ENCODE assay signal across 8 cellular contexts in the genomic region with DNA sequence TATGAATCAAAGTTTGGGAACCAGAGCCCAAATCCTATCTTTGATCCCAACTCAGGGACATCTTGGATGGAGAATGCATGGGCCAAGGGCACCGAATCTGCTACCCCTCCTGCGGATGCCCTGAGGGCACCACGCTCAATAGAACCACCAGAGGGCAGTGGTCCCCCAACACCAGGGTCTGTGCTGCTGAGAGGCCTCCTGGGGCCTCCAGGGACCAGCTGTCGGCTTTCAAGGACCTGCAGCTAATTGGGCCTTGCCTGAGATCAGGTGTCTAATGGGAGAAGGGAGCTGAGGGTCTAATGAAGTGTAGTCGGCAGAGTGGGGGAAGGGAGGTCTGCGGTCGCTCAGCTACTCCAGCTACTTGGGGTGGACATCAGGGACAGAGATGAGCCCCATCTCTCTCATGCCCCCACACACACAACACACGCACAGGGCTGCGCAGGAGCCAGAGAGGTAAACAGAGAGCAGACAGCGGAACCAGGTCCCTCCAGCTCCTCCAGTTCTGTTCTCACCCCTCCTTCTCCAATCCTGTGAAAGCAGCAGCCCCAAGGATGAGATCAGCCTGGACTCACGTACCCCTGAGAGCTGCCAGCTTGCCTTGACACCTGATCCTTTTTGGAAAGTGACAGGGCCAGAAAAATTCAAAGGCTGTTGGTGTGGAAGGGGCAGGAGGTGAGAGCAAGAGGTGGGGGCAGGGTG. TPM values are rescaled to one million over a fixed set of nuclear protein-coding genes. Genes with fewer than 3 reads are reported as not detected.
DNase-seq lines count a peak whose midpoint lies in the region; ATAC-seq and TF ChIP-seq lines count a peak whose summit lies in the region.

No MANE protein-coding gene starts in this region.

- peaks cover 0 to 78% (median 30%) of the 10 kb centered on the region in 3 donors for H3K36me3 Mint-ChIP-seq in naive thymus-derived CD8-positive, alpha-beta T cell
- peaks cover 73 to 91% of the 10 kb centered on the region in 2 donors for H3K36me3 Mint-ChIP-seq in stimulated activated naive B cell treated with anti-CD40 and anti-IgM and Interleukin-4, amounts not matched to agents 10 μg/mL and 1 μg/mL and 100 μg/mL, for 72 hours

- no peak for TF ChIP-seq POLR2A in esophagus muscularis mucosa (IDR thresholded peaks at IDR 0.05; ENCODE audit: low read depth)

- no peaks in the 10 kb centered on the region for H3K27me3 Mint-ChIP-seq in naive thymus-derived CD8-positive, alpha-beta T cell
- no peaks in the 10 kb centered on the region for H3K27me3 Mint-ChIP-seq in stimulated activated naive B cell treated with anti-CD40 and anti-IgM and Interleukin-4, amounts not matched to agents 10 μg/mL and 1 μg/mL and 100 μg/mL, for 72 hours

- no peak overlapping the region for H2AFZ ChIP-seq in OCI-LY3 (ENCODE audit: low read depth, low read length)

- peaks cover 53% of the 10 kb centered on the region for H3K36me3 ChIP-seq in OCI-LY3 (replicated peaks; ENCODE audit: low read depth, low read length)
- H3K36me3 ChIP-seq in esophagus muscularis mucosa: peaks cover 12 to 87% (median 71%) of the 10 kb centered on the region in 4 donors

- no peaks in the 10 kb centered on the region for H3K27me3 ChIP-seq in OCI-LY3 (ENCODE audit: low read depth, low read length)
- no peaks in the 10 kb centered on the region for H3K27me3 ChIP-seq in esophagus muscularis mucosa

- no peak overlapping the region for H3K9ac ChIP-seq in OCI-LY3 (ENCODE audit: low read length)

- no peak for TF ChIP-seq EP300 in esophagus muscularis mucosa (IDR thresholded peaks at IDR 0.05)

- peak overlapping the region in 2 of 10 donors; percentile 53 to 66 for H3K4me3 Mint-ChIP-seq in naive thymus-derived CD8-positive, alpha-beta T cell
- peak overlapping the region; percentile 60 to 63 for H3K4me3 Mint-ChIP-seq in stimulated activated naive B cell treated with anti-CD40 and anti-IgM and Interleukin-4, amounts not matched to agents 10 μg/mL and 1 μg/mL and 100 μg/mL, for 72 hours

- DNase-seq in A172 (ENCODE audit: low spot score) (peak; percentile 53), activated T-cell treated with anti-CD3 and anti-CD28 coated beads for 48 hours (ENCODE audit: low read depth) (peak; percentile 59), esophagus muscularis mucosa (ENCODE audit: extremely low spot score) (peak; percentile 93)
- peak; percentile 64 for DNase-seq in Jurkat, Clone E6-1 (ENCODE audit: low read depth, low spot score)
- peak; percentile 64 to 88 (median 74) for DNase-seq in naive thymus-derived CD8-positive, alpha-beta T cell
- DNase-seq in stimulated activated naive B cell treated with anti-CD40 and anti-IgM and Interleukin-4, amounts not matched to agents 10 μg/mL and 1 μg/mL and 100 μg/mL, for 72 hours: peak; percentile 75

- no peaks in the 10 kb centered on the region for H3K79me2 ChIP-seq in OCI-LY3 (ENCODE audit: low read length)

- H4K20me1 ChIP-seq in OCI-LY3 (ENCODE audit: insufficient read depth, low read length): no peaks in the 10 kb centered on the region

- peaks cover 46% of the 10 kb centered on the region for H3K4me1 ChIP-seq in OCI-LY3 (ENCODE audit: low read length)
- H3K4me1 ChIP-seq in esophagus muscularis mucosa: peaks cover 20 to 50% (median 25%) of the 10 kb centered on the region in 4 donors

- peak overlapping the region; percentile 73 to 97 (median 90) for H3K27ac Mint-ChIP-seq in naive thymus-derived CD8-positive, alpha-beta T cell
- H3K27ac Mint-ChIP-seq in stimulated activated naive B cell treated with anti-CD40 and anti-IgM and Interleukin-4, amounts not matched to agents 10 μg/mL and 1 μg/mL and 100 μg/mL, for 72 hours: peak overlapping the region; percentile 92

- H3K27ac ChIP-seq in OCI-LY3 (ENCODE audit: low read length): no peak overlapping the region
- peak overlapping the region; percentile 4 to 55 (median 29) for H3K27ac ChIP-seq in esophagus muscularis mucosa (replicated peaks in 1 of 4)

- H3K4me3 ChIP-seq in Jurkat, Clone E6-1 (ENCODE audit: low read length): no peak overlapping the region
- H3K4me3 ChIP-seq in OCI-LY3 (ENCODE audit: low read length) (no peak overlapping the region), esophagus muscularis mucosa (no peak overlapping the region)

- H3K4me2 ChIP-seq in OCI-LY3 (ENCODE audit: low read length): 0 out of 2 replicates have a peak overlapping the region, but pooled peaks have one; percentile 0

- POLR2A ChIA-PET in naive thymus-derived CD8-positive, alpha-beta T cell (lab: Charles Lee): interaction anchor here (0.5 to 4.4 kb wide), 10 partner anchors 35 to 93 kb away, joined by 4 to 26 read pairs (median 6); a partner anchor contains a TSS

- H3K4me1 Mint-ChIP-seq in naive thymus-derived CD8-positive, alpha-beta T cell: peaks cover 7 to 43% (median 10%) of the 10 kb centered on the region in 4 donors
- H3K4me1 Mint-ChIP-seq in stimulated activated naive B cell treated with anti-CD40 and anti-IgM and Interleukin-4, amounts not matched to agents 10 μg/mL and 1 μg/mL and 100 μg/mL, for 72 hours: peaks cover 56 to 61% of the 10 kb centered on the region in 2 donors

- WGBS in esophagus muscularis mucosa: 53% methylated on average over 7 of the region's 11 CpGs

- TF ChIP-seq CTCF in OCI-LY3 (IDR thresholded peaks at IDR 0.05; ENCODE audit: low read depth, low read length): peak; percentile 80
- TF ChIP-seq CTCF in esophagus muscularis mucosa (IDR thresholded peaks at IDR 0.05): peak; percentile 83 to 86 (median 85)

- H3K9me3 Mint-ChIP-seq in naive thymus-derived CD8-positive, alpha-beta T cell: no peaks in the 10 kb centered on the region
- no peaks in the 10 kb centered on the region for H3K9me3 Mint-ChIP-seq in stimulated activated naive B cell treated with anti-CD40 and anti-IgM and Interleukin-4, amounts not matched to agents 10 μg/mL and 1 μg/mL and 100 μg/mL, for 72 hours

- intact Hi-C loops in esophagus muscularis mucosa (cut with DNase I): loop anchor here (2.0 kb wide), 2 partner anchors 48 to 56 kb away; a partner anchor contains a TSS

- H3K9me3 ChIP-seq in OCI-LY3 (ENCODE audit: insufficient read depth, low read length) (no peaks in the 10 kb centered on the region), esophagus muscularis mucosa (no peaks in the 10 kb centered on the region)

- ATAC-seq in GM18861 (IDR thresholded peaks at IDR 0.05; ENCODE audit: unreplicated experiment): peak; percentile 59
- ATAC-seq in naive thymus-derived CD8-positive, alpha-beta T cell: peak; percentile 99 to 100
- ATAC-seq in stimulated activated naive B cell treated with anti-CD40 and anti-IgM and Interleukin-4, amounts not matched to agents 10 μg/mL and 1 μg/mL and 100 μg/mL, for 72 hours (replicated peaks): peak; percentile 95 to 96

RNA-seq across cellular contexts. Expression of a gene that starts 34.9 kb away (rescaled TPM):
- 27.8 and 34.5 TPM in 2 replicates for total RNA-seq in A172 (2014; rRNA removed; shearing (Covaris generic))
- polyA plus RNA-seq in Jurkat, Clone E6-1 (2012; ENCODE audit: insufficient read depth, insufficient read length): 17.1 TPM
- total RNA-seq in esophagus muscularis mucosa: 10 to 100 TPM; 42.8 to 56.4 (median 51.4) TPM
- 10 to 100 TPM; 80.7 to 87.3 TPM for total RNA-seq in naive thymus-derived CD8-positive, alpha-beta T cell
- 10 to 100 TPM; 14.2 to 20.8 (median 17.7) TPM for polyA plus RNA-seq in naive thymus-derived CD8-positive, alpha-beta T cell

RNA-seq across cellular contexts. Expression of a gene that starts 48.0 kb away (rescaled TPM):
- total RNA-seq in A172 (2014; rRNA removed; shearing (Covaris generic)): 2.0 and 2.5 TPM in 2 replicates
- polyA plus RNA-seq in Jurkat, Clone E6-1 (2012; ENCODE audit: insufficient read depth, insufficient read length): 7.5 TPM
- 10 to 100 TPM; 10.8 to 15.8 (median 13.6) TPM for total RNA-seq in esophagus muscularis mucosa
- total RNA-seq in naive thymus-derived CD8-positive, alpha-beta T cell: 10 to 100 TPM; 39.5 to 40.1 TPM
- polyA plus RNA-seq in naive thymus-derived CD8-positive, alpha-beta T cell: 1 to 10 TPM; 1.3 to 2.6 (median 1.8) TPM
